In the genomic region with DNA sequence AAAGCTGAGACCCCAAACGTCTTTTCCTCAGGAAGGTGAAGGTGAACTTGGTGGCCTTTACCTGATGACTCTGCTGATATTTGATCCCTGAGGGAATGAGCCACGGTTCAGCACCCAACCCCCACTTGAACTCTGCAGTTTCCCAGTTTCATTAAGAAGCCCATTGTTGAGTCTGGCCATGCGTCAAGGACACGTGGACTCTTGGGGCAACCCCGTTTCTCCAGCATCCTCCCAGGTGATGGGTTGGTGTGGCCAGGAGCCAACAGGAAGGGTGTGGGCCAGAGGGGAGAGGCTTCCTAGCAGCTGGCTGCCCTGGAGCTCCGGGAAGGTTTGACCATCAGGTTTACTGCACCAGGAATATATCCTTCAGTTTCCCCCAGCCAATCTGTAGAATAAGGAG, we compare ENCODE assay signal across 1 cellular context.
A peak's percentile ranks its signal among the peaks of the same experiment; 100 is the strongest.
TF ChIP-seq lines count a peak whose summit lies in the region.

No MANE protein-coding gene starts in this region.

TF ChIP-seq in HepG2, 621 proteins besides CTCF, POLR2A, EP300 and RAD21 (continued from another document):
- TF ChIP-seq ZNF569 (CRISPR knock-in tag; IDR thresholded peaks at IDR 0.05; ENCODE audit: borderline replicate concordance) (no peak), ZNF710 (CRISPR knock-in tag; IDR thresholded peaks at IDR 0.05; ENCODE audit: borderline replicate concordance) (no peak), RAD51 (IDR thresholded peaks at IDR 0.05; ENCODE audit: borderline replicate concordance) (no peak), DRAP1 (CRISPR knock-in tag; IDR thresholded peaks at IDR 0.05) (no peak), ZMYM4 (CRISPR knock-in tag; IDR thresholded peaks at IDR 0.05) (no peak), RARA (CRISPR knock-in tag; IDR thresholded peaks at IDR 0.05) (peak; percentile 35), MLXIP (CRISPR knock-in tag; IDR thresholded peaks at IDR 0.05; ENCODE audit: borderline replicate concordance) (no peak), NFKB2 (CRISPR knock-in tag; IDR thresholded peaks at IDR 0.05; ENCODE audit: borderline replicate concordance) (no peak), NRL (CRISPR knock-in tag; IDR thresholded peaks at IDR 0.05; ENCODE audit: borderline replicate concordance) (no peak), RBAK (CRISPR knock-in tag; IDR thresholded peaks at IDR 0.05) (no peak), ZNF784 (CRISPR knock-in tag; IDR thresholded peaks at IDR 0.05; ENCODE audit: borderline replicate concordance) (no peak), TBX2 (CRISPR knock-in tag; IDR thresholded peaks at IDR 0.05; ENCODE audit: borderline replicate concordance) (peak; percentile 21; the same call in 1 of the 2 replicates), BORCS8-MEF2B (CRISPR knock-in tag; IDR thresholded peaks at IDR 0.05) (no peak), IRX3 (CRISPR knock-in tag; IDR thresholded peaks at IDR 0.05; ENCODE audit: borderline replicate concordance, low read depth) (no peak), PLRG1 (conservative IDR thresholded peaks at IDR 0.05) (no peak), XBP1 (CRISPR knock-in tag; IDR thresholded peaks at IDR 0.05) (no peak), SAP130 (CRISPR knock-in tag; IDR thresholded peaks at IDR 0.05; ENCODE audit: low read depth) (peak; percentile 58), ZKSCAN1 (IDR thresholded peaks at IDR 0.05; ENCODE audit: low read length) (no peak), ZSCAN12 (CRISPR knock-in tag; IDR thresholded peaks at IDR 0.05) (no peak), GTF3A (CRISPR knock-in tag; conservative IDR thresholded peaks at IDR 0.05) (no peak), FLYWCH1 (CRISPR knock-in tag; IDR thresholded peaks at IDR 0.05) (no peak)
- TF ChIP-seq, protein P1, sequence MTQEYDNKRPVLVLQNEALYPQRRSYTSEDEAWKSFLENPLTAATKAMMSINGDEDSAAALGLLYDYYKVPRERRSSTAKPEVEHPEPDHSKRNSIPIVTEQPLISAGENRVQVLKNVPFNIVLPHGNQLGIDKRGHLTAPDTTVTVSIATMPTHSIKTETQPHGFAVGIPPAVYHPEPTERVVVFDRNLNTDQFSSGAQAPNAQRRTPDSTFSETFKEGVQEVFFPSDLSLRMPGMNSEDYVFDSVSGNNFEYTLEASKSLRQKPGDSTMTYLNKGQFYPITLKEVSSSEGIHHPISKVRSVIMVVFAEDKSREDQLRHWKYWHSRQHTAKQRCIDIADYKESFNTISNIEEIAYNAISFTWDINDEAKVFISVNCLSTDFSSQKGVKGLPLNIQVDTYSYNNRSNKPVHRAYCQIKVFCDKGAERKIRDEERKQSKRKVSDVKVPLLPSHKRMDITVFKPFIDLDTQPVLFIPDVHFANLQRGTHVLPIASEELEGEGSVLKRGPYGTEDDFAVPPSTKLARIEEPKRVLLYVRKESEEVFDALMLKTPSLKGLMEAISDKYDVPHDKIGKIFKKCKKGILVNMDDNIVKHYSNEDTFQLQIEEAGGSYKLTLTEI (CRISPR knock-in tag; conservative IDR thresholded peaks at IDR 0.05) = no peak
